Comparison of ENCODE assay signal across 1 cellular context in genomic region chr9:132372177-132373095, GRCh38.
TF ChIP-seq lines count a peak whose summit lies in the region.

No MANE protein-coding gene starts in this region.

TF ChIP-seq in WTC11, 78 proteins besides CTCF, POLR2A, EP300 and RAD21 (continued from another document):
- TF ChIP-seq AR (CRISPR knock-in tag; IDR thresholded peaks at IDR 0.05) (no peak), ATF2 (CRISPR knock-in tag; IDR thresholded peaks at IDR 0.05; ENCODE audit: borderline replicate concordance, low read depth) (no peak)
- TF ChIP-seq, protein P1, sequence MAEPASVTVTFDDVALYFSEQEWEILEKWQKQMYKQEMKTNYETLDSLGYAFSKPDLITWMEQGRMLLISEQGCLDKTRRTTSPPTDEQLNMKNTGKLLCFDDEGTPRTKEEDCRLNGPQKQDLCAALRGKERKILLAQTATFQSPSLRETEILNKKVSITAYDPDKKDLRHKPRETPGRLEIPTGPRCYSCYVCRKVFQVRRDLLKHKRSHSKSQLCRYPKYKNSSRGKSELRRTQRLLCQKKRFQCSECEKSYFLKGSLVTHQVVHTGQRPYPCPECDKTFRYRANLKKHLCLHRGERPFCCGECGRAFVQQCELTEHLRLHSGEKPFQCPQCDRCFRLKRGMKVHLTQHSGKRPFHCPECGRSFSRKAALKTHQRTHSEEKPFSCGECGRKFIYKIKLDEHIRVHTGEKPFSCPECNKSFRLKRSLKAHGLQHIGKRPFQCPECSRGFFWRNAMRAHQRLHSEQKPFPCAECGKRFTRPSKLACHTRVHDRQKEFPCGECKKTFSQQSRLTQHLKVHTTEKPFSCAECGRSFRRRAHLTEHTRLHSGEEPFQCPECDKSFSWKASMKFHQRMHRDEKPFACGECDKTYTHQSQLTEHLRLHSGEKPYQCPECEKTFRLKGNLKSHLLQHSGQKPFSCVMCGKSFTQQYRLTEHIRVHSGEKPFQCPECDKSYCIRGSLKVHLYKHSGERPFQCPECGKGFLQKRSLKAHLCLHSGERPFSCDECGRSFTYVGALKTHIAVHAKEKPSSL (CRISPR knock-in tag; conservative IDR thresholded peaks at IDR 0.05): no peak
